18 cellular contexts compared by ENCODE assay signal in genomic region chr6:33991610-33992009, GRCh38.
DNase-seq lines count a peak whose midpoint lies in the region; ATAC-seq, FAIRE-seq and TF ChIP-seq lines count a peak whose summit lies in the region.
"Had no signal": no experiment of that assay in that cellular context is flagged by ENCODE, and none has a peak within 500 bp of the region (broad histone marks: within the 10 kb centered on the region; RNA-seq: fewer than 3 reads in every experiment).

No MANE protein-coding gene starts in this region.

- H4K20me1 ChIP-seq in K562 (replicated peaks; ENCODE audit: control insufficient read depth, insufficient read depth, low read length) = no peaks in the 10 kb centered on the region

- no peak for FAIRE-seq in K562 (lab: Jason Lieb, UNC)
- no peak for FAIRE-seq in HTR-8/SVneo (lab: Jason Lieb, UNC)
- FAIRE-seq: A204.1, D721Med had no signal

- intact Hi-C loops in K562 (cut with micrococcal nuclease) = no loop called here
- intact Hi-C loops in prostate gland (cut with DNase I) = no loop called here
- intact Hi-C loops in right lobe of liver (cut with DNase I) = no loop called here

- H3K79me2 ChIP-seq in K562 (ENCODE audit: control insufficient read depth, insufficient read depth, low read length) = no peaks in the 10 kb centered on the region

- no peak for TF ChIP-seq CTCF in C4-2B (conservative IDR thresholded peaks at IDR 0.05)
- no peak for TF ChIP-seq CTCF in HEK293 (tag by site-specific recombination; IDR thresholded peaks at IDR 0.05)
- no peak for TF ChIP-seq CTCF in K562 (IDR thresholded peaks at IDR 0.05 in 2 of 3, conservative IDR thresholded peaks at IDR 0.05 in 1 of 3; ENCODE audit: insufficient read depth in 2 of 3, low read depth in 1 of 3, low read length in 3 of 3)
- no peak for TF ChIP-seq CTCF in prostate gland (IDR thresholded peaks at IDR 0.05)
- TF ChIP-seq CTCF in right lobe of liver (IDR thresholded peaks at IDR 0.05) = no peak

- in situ Hi-C loops in K562 (cut with MboI) = no loop called here

- WGBS in K562 (ENCODE audit: insufficient coverage, low coverage, missing lambda C conversion rate) = 6% methylated on average over 4 of the region's 4 CpGs
- 79% methylated on average over 4 of the region's 4 CpGs for WGBS in prostate gland
- WGBS in right lobe of liver (ENCODE audit: insufficient coverage, low coverage, low lambda C conversion rate, missing lambda C conversion rate) = 94% methylated on average over 4 of the region's 4 CpGs

- H3K27me3 ChIP-seq in K562 (ENCODE audit: control insufficient read depth in 2 of 2, insufficient read depth in 2 of 2, low read length in 2 of 2) (peaks cover 17 to 77% of the 10 kb centered on the region in 2 experiments), prostate gland (replicated peaks; ENCODE audit: insufficient read depth) (no peaks in the 10 kb centered on the region), right lobe of liver (no peaks in the 10 kb centered on the region)
- H3K27me3 ChIP-seq: BE2C had no signal

- no peak overlapping the region for H2AFZ ChIP-seq in K562 (ENCODE audit: low read depth, low read length)

- H3K4me3 ChIP-seq in HEK293 (ENCODE audit: low read depth, low read length) (no peak overlapping the region), K562 (no peak overlapping the region), prostate gland (no peak overlapping the region), right lobe of liver (no peak overlapping the region)

- POLR2A ChIA-PET in HEK293 (lab: Yijun Ruan, JAX) = no interaction called here
- POLR2A ChIA-PET in K562 (lab: Yijun Ruan, JAX) = interaction anchor here (1.1 kb wide), 1 partner anchor 8 kb away, joined by 3 read pairs; no protein-coding TSS in a partner anchor

- no peak overlapping the region for H3K4me2 ChIP-seq in K562 (ENCODE audit: insufficient read depth, low read length)

- H3K4me1 ChIP-seq in HEK293 (ENCODE audit: control insufficient read depth, insufficient read depth, low read length) (peaks cover 11% of the 10 kb centered on the region), K562 (replicated peaks in 1 of 2; ENCODE audit: control insufficient read depth in 2 of 2, insufficient read depth in 2 of 2, low read length in 2 of 2) (peaks cover 0 to 11% of the 10 kb centered on the region in 2 experiments; a peak in 1 of 5 replicates), prostate gland (replicated peaks) (peaks cover 17% of the 10 kb centered on the region), right lobe of liver (peaks cover 0 to 14% (median 5%) of the 10 kb centered on the region in 4 donors)

- DNase-seq in K562 (ENCODE audit: extremely low read depth in 1 of 4, low spot score in 3 of 4) = no peak
- DNase-seq in prostate gland (ENCODE audit: low spot score) = no peak
- DNase-seq in HTR-8/SVneo (ENCODE audit: insufficient read length, low spot score) = no peak
- no peak for DNase-seq in right lobe of liver
- DNase-seq in NAMALWA (ENCODE audit: low spot score) = no peak
- DNase-seq: ACHN; BE2C; C1 segment of cervical spinal cord; Caco-2; CD4-positive, alpha-beta T cell; DMS79 treated with DMSO at 0.1 percent for 48 hours; GF-D8; GOT3; H7 had no signal

- no peaks in the 10 kb centered on the region for H3K9me1 ChIP-seq in K562 (ENCODE audit: control insufficient read depth, insufficient read depth, low read length)

- H3K9ac ChIP-seq in K562 (ENCODE audit: insufficient read depth in 1 of 2, low read depth in 2 of 2, low read length in 2 of 2) = no peak overlapping the region

- no peak for TF ChIP-seq EP300 in K562 (IDR thresholded peaks at IDR 0.05; ENCODE audit: low read length)

- TF ChIP-seq POLR2A in K562 (conservative IDR thresholded peaks at IDR 0.05) = no peak
- no peak for TF ChIP-seq POLR2A in prostate gland (IDR thresholded peaks at IDR 0.05)
- no peak for TF ChIP-seq POLR2A in right lobe of liver (IDR thresholded peaks at IDR 0.05)

- H3K36me3 ChIP-seq in HEK293 (ENCODE audit: control insufficient read depth in 2 of 2, insufficient read depth in 1 of 2, low read length in 2 of 2) (no peaks in the 10 kb centered on the region), K562 (ENCODE audit: control insufficient read depth, insufficient read depth, low read length) (no peaks in the 10 kb centered on the region), prostate gland (no peaks in the 10 kb centered on the region), right lobe of liver (no peaks in the 10 kb centered on the region)
- H3K36me3 ChIP-seq: BE2C had no signal

- TF ChIP-seq RAD21 in K562 (CRISPR knock-in tag; conservative IDR thresholded peaks at IDR 0.05 in 1 of 2, IDR thresholded peaks at IDR 0.05 in 1 of 2) = no peak

- 0 out of 2 replicates have a peak overlapping the region, but pooled peaks have one; percentile 6 for H3K27ac ChIP-seq in C4-2B
- no peak overlapping the region for H3K27ac ChIP-seq in HEK293 (ENCODE audit: extremely low read depth, low read depth, low read length)
- H3K27ac ChIP-seq in K562 (ENCODE audit: extremely low read depth, low read depth, low read length) = no peak overlapping the region
- H3K27ac ChIP-seq in prostate gland = peak overlapping the region; percentile 68 to 86
- H3K27ac ChIP-seq in right lobe of liver = no peak overlapping the region

- CTCF ChIA-PET in HEK293 (lab: Yijun Ruan, JAX) (interaction anchor here (0.6 to 1.2 kb wide), 2 partner anchors 36 to 42 kb away, joined by 3 to 4 read pairs; no protein-coding TSS in a partner anchor), K562 (lab: Yijun Ruan, JAX; ENCODE audit: low intra/inter-chr PET ratio) (no interaction called here)

- ATAC-seq in K562 (no peak), right lobe of liver (no peak)

- H3K9me3 ChIP-seq in HEK293 (ENCODE audit: control insufficient read depth, insufficient read depth, low read depth, low read length) (no peaks in the 10 kb centered on the region), K562 (replicated peaks; ENCODE audit: control insufficient read depth, insufficient read depth, low read depth, low read length) (no peaks in the 10 kb centered on the region), prostate gland (no peaks in the 10 kb centered on the region), right lobe of liver (no peaks in the 10 kb centered on the region)
- H3K9me3 ChIP-seq: BE2C, Caco-2 had no signal

- no TSS peak for BruUV-seq in K562 (replicated peaks; lab: Mats Ljungman, UMichigan)

TF ChIP-seq in HEK293, 187 proteins besides CTCF, POLR2A, EP300 and RAD21:
- TF ChIP-seq, protein P1, sequence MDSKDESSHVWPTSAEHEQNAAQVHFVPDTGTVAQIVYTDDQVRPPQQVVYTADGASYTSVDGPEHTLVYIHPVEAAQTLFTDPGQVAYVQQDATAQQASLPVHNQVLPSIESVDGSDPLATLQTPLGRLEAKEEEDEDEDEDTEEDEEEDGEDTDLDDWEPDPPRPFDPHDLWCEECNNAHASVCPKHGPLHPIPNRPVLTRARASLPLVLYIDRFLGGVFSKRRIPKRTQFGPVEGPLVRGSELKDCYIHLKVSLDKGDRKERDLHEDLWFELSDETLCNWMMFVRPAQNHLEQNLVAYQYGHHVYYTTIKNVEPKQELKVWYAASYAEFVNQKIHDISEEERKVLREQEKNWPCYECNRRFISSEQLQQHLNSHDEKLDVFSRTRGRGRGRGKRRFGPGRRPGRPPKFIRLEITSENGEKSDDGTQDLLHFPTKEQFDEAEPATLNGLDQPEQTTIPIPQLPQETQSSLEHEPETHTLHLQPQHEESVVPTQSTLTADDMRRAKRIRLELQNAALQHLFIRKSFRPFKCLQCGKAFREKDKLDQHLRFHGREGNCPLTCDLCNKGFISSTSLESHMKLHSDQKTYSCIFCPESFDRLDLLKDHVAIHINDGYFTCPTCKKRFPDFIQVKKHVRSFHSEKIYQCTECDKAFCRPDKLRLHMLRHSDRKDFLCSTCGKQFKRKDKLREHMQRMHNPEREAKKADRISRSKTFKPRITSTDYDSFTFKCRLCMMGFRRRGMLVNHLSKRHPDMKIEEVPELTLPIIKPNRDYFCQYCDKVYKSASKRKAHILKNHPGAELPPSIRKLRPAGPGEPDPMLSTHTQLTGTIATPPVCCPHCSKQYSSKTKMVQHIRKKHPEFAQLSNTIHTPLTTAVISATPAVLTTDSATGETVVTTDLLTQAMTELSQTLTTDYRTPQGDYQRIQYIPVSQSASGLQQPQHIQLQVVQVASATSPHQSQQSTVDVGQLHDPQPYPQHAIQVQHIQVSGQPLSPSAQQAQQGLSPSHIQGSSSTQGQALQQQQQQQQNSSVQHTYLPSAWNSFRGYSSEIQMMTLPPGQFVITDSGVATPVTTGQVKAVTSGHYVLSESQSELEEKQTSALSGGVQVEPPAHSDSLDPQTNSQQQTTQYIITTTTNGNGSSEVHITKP (tag by site-specific recombination; IDR thresholded peaks at IDR 0.05) = peak; percentile 60
- no peak for TF ChIP-seq ZNF214 (tag by site-specific recombination; IDR thresholded peaks at IDR 0.05; ENCODE audit: borderline replicate concordance)

TF ChIP-seq in K562, 482 proteins besides CTCF, POLR2A, EP300 and RAD21:
- TF ChIP-seq, protein P1 (IDR thresholded peaks at IDR 0.05; ENCODE audit: partially characterized antibody) = peak; percentile 35
- TF ChIP-seq ZFP36 (IDR thresholded peaks at IDR 0.05; ENCODE audit: low read depth, low read length, partially characterized antibody) = no peak
- no peak for TF ChIP-seq HNRNPLL (IDR thresholded peaks at IDR 0.05; ENCODE audit: low read depth, low read length, poor library complexity, severe bottlenecking)

Comparison
In these comparisons a context has a peak if more than half of its experiments do, and no peak if none do; other contexts are left out.
1. H3K27ac ChIP-seq: peak in C4-2B (single experiment) and prostate gland (2 of 2); none in HEK293 (single experiment), K562 (single experiment) and right lobe of liver (0 of 3).